In genomic region chr2:94996401-94997100, GRCh38 we compare ENCODE assay signal across 22 cellular contexts. TPM values are rescaled to one million over a fixed set of nuclear protein-coding genes. Genes with fewer than 3 reads are reported as not detected.
DNase-seq lines count a peak whose midpoint lies in the region; ATAC-seq and TF ChIP-seq lines count a peak whose summit lies in the region.
"Had no signal": no experiment of that assay in that cellular context is flagged by ENCODE, and none has a peak within 500 bp of the region (broad histone marks: within the 10 kb centered on the region; RNA-seq: fewer than 3 reads in every experiment).

No MANE protein-coding gene starts in this region.

- peaks cover 9% of the 10 kb centered on the region for H3K27me3 Mint-ChIP-seq in glutamatergic neuron (ENCODE audit: unreplicated experiment)
- peaks cover 29% of the 10 kb centered on the region for H3K27me3 Mint-ChIP-seq in activated T-cell treated with anti-CD3 and anti-CD28 coated beads, Interleukin-2, amount 50 U/mL, for 4 hours (ENCODE audit: low read depth)

- H3K36me3 Mint-ChIP-seq in glutamatergic neuron (ENCODE audit: unreplicated experiment), result no peaks in the 10 kb centered on the region
- H3K36me3 Mint-ChIP-seq in activated T-cell treated with anti-CD3 and anti-CD28 coated beads, Interleukin-2, amount 50 U/mL, for 4 hours (ENCODE audit: insufficient read depth), result no peaks in the 10 kb centered on the region
- H3K36me3 Mint-ChIP-seq: CD14-positive monocyte had no signal

- DNase-seq in ELF-1 (ENCODE audit: low read depth, low spot score) (peak; percentile 63), NCI-H69 (lab: John Stamatoyannopoulos, UW) (peak; percentile 82), glutamatergic neuron (peak; percentile 5), posterior vena cava (ENCODE audit: low spot score) (peak; percentile 54), stomach (no peak), testis (no peak)
- no peak for DNase-seq in central memory CD4-positive, alpha-beta T cell
- no peak for DNase-seq in activated T-cell treated with anti-CD3 and anti-CD28 coated beads, Interleukin-2, amount 50 U/mL, for 4 hours
- DNase-seq: activated CD4-positive, alpha-beta T cell treated with anti-CD3 and anti-CD28 coated beads for 1 hour; activated CD8-positive, alpha-beta T cell treated with anti-CD3 and anti-CD28 coated beads, Interleukin-2, amount 10 ng/mL, durations not matched to agents 7 days and 5 days; activated naive CD4-positive, alpha-beta T cell treated with anti-CD3 and anti-CD28 coated beads for 36 hours; activated T-cell treated with anti-CD3 and anti-CD28 coated beads, Interleukin-2, amount 50 U/mL, for 1 hour; foreskin melanocyte; hypothalamus; NCI-H1105 had no signal

- no peak for TF ChIP-seq EP300 in stomach (IDR thresholded peaks at IDR 0.05)

- no peak overlapping the region for H3K27ac Mint-ChIP-seq in glutamatergic neuron (ENCODE audit: unreplicated experiment)
- H3K27ac Mint-ChIP-seq: activated CD8-positive, alpha-beta T cell treated with anti-CD3 and anti-CD28 coated beads, Interleukin-2, amount 10 ng/mL, durations not matched to agents 7 days and 5 days; activated naive CD4-positive, alpha-beta T cell treated with anti-CD3 and anti-CD28 coated beads for 36 hours; CD14-positive monocyte had no signal

- H3K4me3 ChIP-seq in stomach, result no peak overlapping the region
- H3K4me3 ChIP-seq in testis, result no peak overlapping the region
- H3K4me3 ChIP-seq: right lobe of liver had no signal

- H3K27ac ChIP-seq in stomach, result no peak overlapping the region
- H3K27ac ChIP-seq in testis, result no peak overlapping the region
- H3K27ac ChIP-seq: HL-60, right lobe of liver had no signal

- TF ChIP-seq POLR2A in stomach (IDR thresholded peaks at IDR 0.05), result no peak
- no peak for TF ChIP-seq POLR2A in testis (IDR thresholded peaks at IDR 0.05)

- H3K4me3 Mint-ChIP-seq in glutamatergic neuron (ENCODE audit: unreplicated experiment), result no peak overlapping the region
- H3K4me3 Mint-ChIP-seq in activated T-cell treated with anti-CD3 and anti-CD28 coated beads, Interleukin-2, amount 50 U/mL, for 4 hours, result no peak overlapping the region
- H3K4me3 Mint-ChIP-seq: activated CD8-positive, alpha-beta T cell treated with anti-CD3 and anti-CD28 coated beads, Interleukin-2, amount 10 ng/mL, durations not matched to agents 7 days and 5 days; activated naive CD4-positive, alpha-beta T cell treated with anti-CD3 and anti-CD28 coated beads for 36 hours; CD14-positive monocyte had no signal

- H3K9me3 ChIP-seq in stomach, result no peaks in the 10 kb centered on the region
- H3K9me3 ChIP-seq in testis, result no peaks in the 10 kb centered on the region
- H3K9me3 ChIP-seq: right lobe of liver had no signal

- intact Hi-C loops in posterior vena cava (cut with DNase I) (no loop called here), stomach (cut with DNase I; ENCODE audit: low total_unique reads) (no loop called here), testis (cut with DNase I; ENCODE audit: low total_unique reads) (no loop called here)

- TF ChIP-seq CTCF in glutamatergic neuron (IDR thresholded peaks at IDR 0.05; ENCODE audit: partially characterized antibody, unreplicated experiment) (no peak), stomach (IDR thresholded peaks at IDR 0.05) (no peak), testis (IDR thresholded peaks at IDR 0.05) (no peak)

- peaks cover 0 to 8% (median 3%) of the 10 kb centered on the region in 4 donors for H3K4me1 ChIP-seq in stomach
- no peaks in the 10 kb centered on the region for H3K4me1 ChIP-seq in testis
- H3K4me1 ChIP-seq: right lobe of liver had no signal

- ATAC-seq in activated T-cell treated with anti-CD3 and anti-CD28 coated beads, Interleukin-2, amount 50 U/mL, for 4 hours, result no peak
- ATAC-seq: activated CD8-positive, alpha-beta T cell treated with anti-CD3 and anti-CD28 coated beads, Interleukin-2, amount 10 ng/mL, durations not matched to agents 7 days and 5 days; right lobe of liver had no signal

- H3K27me3 ChIP-seq in stomach (peaks cover 0 to 52% (median 26%) of the 10 kb centered on the region in 3 donors), testis (no peaks in the 10 kb centered on the region)
- H3K27me3 ChIP-seq: right lobe of liver had no signal

- peaks cover 4% of the 10 kb centered on the region for H3K9me3 Mint-ChIP-seq in glutamatergic neuron (ENCODE audit: unreplicated experiment)
- H3K9me3 Mint-ChIP-seq in activated T-cell treated with anti-CD3 and anti-CD28 coated beads, Interleukin-2, amount 50 U/mL, for 4 hours, result no peaks in the 10 kb centered on the region
- H3K9me3 Mint-ChIP-seq: activated naive CD4-positive, alpha-beta T cell treated with anti-CD3 and anti-CD28 coated beads for 36 hours; CD14-positive monocyte had no signal

- peaks cover 2% of the 10 kb centered on the region for H3K4me1 Mint-ChIP-seq in glutamatergic neuron (ENCODE audit: low read depth, unreplicated experiment)
- no peaks in the 10 kb centered on the region for H3K4me1 Mint-ChIP-seq in activated T-cell treated with anti-CD3 and anti-CD28 coated beads, Interleukin-2, amount 50 U/mL, for 4 hours (ENCODE audit: low read depth)
- H3K4me1 Mint-ChIP-seq: CD14-positive monocyte had no signal

- WGBS in stomach, 5 donors, result 79 to 84% (median 82%) methylated on average over 19 to 22 of the region's 22 CpGs
- 46 to 55% methylated on average over 22 of the region's 22 CpGs for WGBS in testis, 2 donors

- H3K36me3 ChIP-seq in stomach (no peaks in the 10 kb centered on the region), testis (ENCODE audit: low read depth, missing control alignments) (no peaks in the 10 kb centered on the region)
- H3K36me3 ChIP-seq: right lobe of liver had no signal

RNA-seq across cellular contexts. Expression of gene MAL, which starts 29.0 kb away (rescaled TPM):
- 9.0 TPM for total RNA-seq in glutamatergic neuron (ENCODE audit: unreplicated experiment)
- 1 to 10 TPM; 1.0 to 1.6 TPM for total RNA-seq in posterior vena cava
- 10 to 100 TPM in 3 of 5 donors, 1 to 10 TPM in 2; 3.2 to 95.5 (median 15.8) TPM for total RNA-seq in stomach
- 100 to 1,000 TPM in 1 of 3 donors, 10 to 100 TPM in 2; 14.8 to 198 (median 67.2) TPM for polyA plus RNA-seq in stomach
- under 1 TPM; 0.62 to 0.79 TPM for total RNA-seq in testis
- polyA plus RNA-seq in testis (ENCODE audit: insufficient read depth, low read depth, low replicate concordance), result 1.3 TPM
- total RNA-seq in activated T-cell treated with anti-CD3 and anti-CD28 coated beads, Interleukin-2, amount 50 U/mL, for 4 hours, result 1 to 10 TPM; 5.6 to 6.1 (median 6.1) TPM
- total RNA-seq: G401, lung microvascular endothelial cell, osteocyte, temporal lobe had no signal

Comparison
In these comparisons a context has a peak if more than half of its experiments do, and no peak if none do; other contexts are left out.
1. DNase-seq: peak in ELF-1 (single experiment), NCI-H69 (single experiment), glutamatergic neuron (single experiment) and posterior vena cava (single experiment); none in central memory CD4-positive, alpha-beta T cell (single experiment), stomach (single experiment), testis (single experiment) and activated T-cell treated with anti-CD3 and anti-CD28 coated beads, Interleukin-2, amount 50 U/mL, for 4 hours (single experiment).